Comparison of ENCODE assay signal across 8 cellular contexts in genomic region chr2:240024766-240025165, GRCh38. TPM values are rescaled to one million over a fixed set of nuclear protein-coding genes. Genes with fewer than 3 reads are reported as not detected.
DNase-seq lines count a peak whose midpoint lies in the region; ATAC-seq and TF ChIP-seq lines count a peak whose summit lies in the region.

No MANE protein-coding gene starts in this region.

- H3K4me1 Mint-ChIP-seq in activated CD4-positive, alpha-beta memory T cell treated with anti-CD3 and anti-CD28 coated beads, Interleukin-2, amount 10 ng/mL, durations not matched to agents 7 days and 5 days, result peaks cover 21% of the 10 kb centered on the region
- peaks cover 11% of the 10 kb centered on the region for H3K4me1 Mint-ChIP-seq in progenitor cell of endocrine pancreas (ENCODE audit: low read depth)

- POLR2A ChIA-PET in activated CD4-positive, alpha-beta memory T cell treated with anti-CD3 and anti-CD28 coated beads, Interleukin-2, amount 10 ng/mL, durations not matched to agents 7 days and 5 days (lab: Charles Lee), result interaction anchor here (0.7 to 2.0 kb wide), 12 partner anchors 9 to 644 kb away, joined by 3 to 14 read pairs (median 4); partner anchors contain the start of gene HDAC4

- H3K4me3 Mint-ChIP-seq in activated CD4-positive, alpha-beta memory T cell treated with anti-CD3 and anti-CD28 coated beads, Interleukin-2, amount 10 ng/mL, durations not matched to agents 7 days and 5 days, result peak overlapping the region; percentile 88
- H3K4me3 Mint-ChIP-seq in progenitor cell of endocrine pancreas (ENCODE audit: low read depth), result peak overlapping the region; percentile 96

- no peak for TF ChIP-seq CTCF in HL-60 (IDR thresholded peaks at IDR 0.05; ENCODE audit: insufficient read depth, low read length)
- TF ChIP-seq CTCF in foreskin fibroblast (IDR thresholded peaks at IDR 0.05; ENCODE audit: low read depth, low read length), result no peak
- no peak for TF ChIP-seq CTCF in progenitor cell of endocrine pancreas (IDR thresholded peaks at IDR 0.05; ENCODE audit: unreplicated experiment)

- H3K27me3 ChIP-seq in ACC112 (ENCODE audit: insufficient read depth, low read length) (peaks cover 19% of the 10 kb centered on the region), HL-60 (ENCODE audit: insufficient read depth, poor library complexity, severe bottlenecking) (no peaks in the 10 kb centered on the region)

- peak overlapping the region; percentile 89 for H3K27ac Mint-ChIP-seq in activated CD4-positive, alpha-beta memory T cell treated with anti-CD3 and anti-CD28 coated beads, Interleukin-2, amount 10 ng/mL, durations not matched to agents 7 days and 5 days
- peak overlapping the region; percentile 97 for H3K27ac Mint-ChIP-seq in progenitor cell of endocrine pancreas

- H3K27me3 Mint-ChIP-seq in activated CD4-positive, alpha-beta memory T cell treated with anti-CD3 and anti-CD28 coated beads, Interleukin-2, amount 10 ng/mL, durations not matched to agents 7 days and 5 days, result peaks cover 5% of the 10 kb centered on the region
- peaks cover 18% of the 10 kb centered on the region for H3K27me3 Mint-ChIP-seq in progenitor cell of endocrine pancreas

- H3K9me3 Mint-ChIP-seq in activated CD4-positive, alpha-beta memory T cell treated with anti-CD3 and anti-CD28 coated beads, Interleukin-2, amount 10 ng/mL, durations not matched to agents 7 days and 5 days, result no peaks in the 10 kb centered on the region
- H3K9me3 Mint-ChIP-seq in progenitor cell of endocrine pancreas (ENCODE audit: low read depth), result no peaks in the 10 kb centered on the region

- DNase-seq in HL-60 (ENCODE audit: low read depth in 1 of 2, low spot score in 1 of 2), result peak in 1 of 2 experiments; percentile 7
- no peak for DNase-seq in activated CD4-positive, alpha-beta memory T cell treated with anti-CD3 and anti-CD28 coated beads, Interleukin-2, amount 10 ng/mL, durations not matched to agents 7 days and 5 days
- DNase-seq in foreskin fibroblast, result peak in 1 of 2 donors; percentile 13
- no peak for DNase-seq in progenitor cell of endocrine pancreas (ENCODE audit: low spot score, unreplicated experiment)
- DNase-seq in central memory CD4-positive, alpha-beta T cell, result no peak
- DNase-seq in NCI-H1694 (lab: John Stamatoyannopoulos, UW), result no peak

- no peak overlapping the region for H2AFZ ChIP-seq in ACC112 (ENCODE audit: low read length, unreplicated experiment)

- peaks cover 12% of the 10 kb centered on the region; the same call in 1 of the 2 replicates for H3K36me3 ChIP-seq in ACC112 (ENCODE audit: insufficient read depth, low read length)

- H3K79me2 ChIP-seq in ACC112 (ENCODE audit: control insufficient read depth, insufficient read depth, low read length, unreplicated experiment), result peaks cover 46% of the 10 kb centered on the region

- CTCF ChIA-PET in activated CD4-positive, alpha-beta memory T cell treated with anti-CD3 and anti-CD28 coated beads, Interleukin-2, amount 10 ng/mL, durations not matched to agents 7 days and 5 days (lab: Charles Lee), result interaction anchor here (0.7 to 1.2 kb wide), 3 partner anchors 33 to 118 kb away, joined by 3 read pairs; no protein-coding TSS in a partner anchor

- peaks cover 11% of the 10 kb centered on the region for H3K4me1 ChIP-seq in ACC112 (ENCODE audit: control insufficient read depth, insufficient read depth, low read length, unreplicated experiment)

- peak overlapping the region; percentile 99 for H3K4me3 ChIP-seq in ACC112 (ENCODE audit: low read depth, low read length)
- peak overlapping the region; percentile 91 for H3K4me3 ChIP-seq in HL-60 (replicated peaks; ENCODE audit: insufficient read depth, low read length)
- peak overlapping the region; percentile 95 to 96 for H3K4me3 ChIP-seq in foreskin fibroblast (ENCODE audit: low read depth in 1 of 2, low read length in 2 of 2)

- peaks cover 11% of the 10 kb centered on the region for H3K36me3 Mint-ChIP-seq in activated CD4-positive, alpha-beta memory T cell treated with anti-CD3 and anti-CD28 coated beads, Interleukin-2, amount 10 ng/mL, durations not matched to agents 7 days and 5 days (ENCODE audit: low read depth)
- peaks cover 9% of the 10 kb centered on the region for H3K36me3 Mint-ChIP-seq in progenitor cell of endocrine pancreas (ENCODE audit: insufficient read depth)

- peak; percentile 27 for ATAC-seq in GM18909 (IDR thresholded peaks at IDR 0.05; ENCODE audit: poor library complexity, unreplicated experiment)

- H3K27ac ChIP-seq in ACC112 (ENCODE audit: low read depth, low read length) (no peak overlapping the region), HL-60 (replicated peaks) (peak overlapping the region; percentile 78)

RNA-seq across cellular contexts. Expression of gene NDUFA10, which starts 0.4 kb away (rescaled TPM):
- 100 to 1,000 TPM; 103 to 104 TPM for total RNA-seq in activated CD4-positive, alpha-beta memory T cell treated with anti-CD3 and anti-CD28 coated beads, Interleukin-2, amount 10 ng/mL, durations not matched to agents 7 days and 5 days
- total RNA-seq in progenitor cell of endocrine pancreas, result 95.3 and 96.4 TPM in 2 replicates

RNA-seq across cellular contexts. Expression of gene OR6B2, which starts 5.5 kb away (rescaled TPM):
- not detected for total RNA-seq in activated CD4-positive, alpha-beta memory T cell treated with anti-CD3 and anti-CD28 coated beads, Interleukin-2, amount 10 ng/mL, durations not matched to agents 7 days and 5 days
- not detected in 2 replicates for total RNA-seq in progenitor cell of endocrine pancreas

RNA-seq across cellular contexts. Expression of gene OR6B3, which starts 28.6 kb away (rescaled TPM):
- total RNA-seq in activated CD4-positive, alpha-beta memory T cell treated with anti-CD3 and anti-CD28 coated beads, Interleukin-2, amount 10 ng/mL, durations not matched to agents 7 days and 5 days, result not detected
- not detected in 2 replicates for total RNA-seq in progenitor cell of endocrine pancreas
